ENCODE assay signal across 1 cellular context in the genomic region with DNA sequence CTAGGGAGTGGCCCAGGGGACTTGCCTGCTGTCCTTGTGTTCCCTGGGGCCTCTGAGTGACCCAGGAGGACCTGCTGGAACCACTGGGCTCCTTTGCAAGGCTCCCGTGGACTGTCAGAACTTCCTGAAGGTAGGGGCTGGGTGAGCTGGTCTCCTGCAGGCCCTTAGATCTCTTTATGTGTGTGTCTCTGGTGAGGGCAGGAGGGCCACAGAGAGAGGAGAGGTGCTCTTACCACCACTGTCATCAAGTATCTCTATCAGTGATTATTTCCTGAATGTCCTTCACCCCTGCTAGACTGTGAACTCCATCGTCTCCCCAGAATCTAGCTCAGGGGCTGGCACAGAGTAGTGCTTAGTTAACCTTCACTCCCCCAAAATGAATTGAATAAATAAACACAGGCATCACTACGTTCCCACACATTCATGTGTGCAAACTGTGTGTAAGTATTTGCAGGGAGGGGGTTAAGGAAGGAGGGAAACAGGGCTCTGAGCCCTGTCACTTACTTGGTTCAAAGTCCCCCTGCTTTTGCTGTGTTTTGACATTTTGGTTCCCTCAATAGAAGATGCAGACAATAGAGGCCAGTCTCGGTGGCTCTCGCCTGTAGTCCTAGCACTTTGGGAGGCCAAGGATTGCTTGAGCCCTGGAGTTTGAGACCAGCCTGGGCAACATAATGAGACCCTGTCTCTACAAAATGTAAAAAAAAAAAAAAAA.
A peak's percentile ranks its signal among the peaks of the same experiment; 100 is the strongest.
TF ChIP-seq lines count a peak whose summit lies in the region.

No MANE protein-coding gene starts in this region.

TF ChIP-seq in HepG2, 621 proteins besides CTCF, POLR2A, EP300 and RAD21 (continued from another document):
- TF ChIP-seq, protein P1, sequence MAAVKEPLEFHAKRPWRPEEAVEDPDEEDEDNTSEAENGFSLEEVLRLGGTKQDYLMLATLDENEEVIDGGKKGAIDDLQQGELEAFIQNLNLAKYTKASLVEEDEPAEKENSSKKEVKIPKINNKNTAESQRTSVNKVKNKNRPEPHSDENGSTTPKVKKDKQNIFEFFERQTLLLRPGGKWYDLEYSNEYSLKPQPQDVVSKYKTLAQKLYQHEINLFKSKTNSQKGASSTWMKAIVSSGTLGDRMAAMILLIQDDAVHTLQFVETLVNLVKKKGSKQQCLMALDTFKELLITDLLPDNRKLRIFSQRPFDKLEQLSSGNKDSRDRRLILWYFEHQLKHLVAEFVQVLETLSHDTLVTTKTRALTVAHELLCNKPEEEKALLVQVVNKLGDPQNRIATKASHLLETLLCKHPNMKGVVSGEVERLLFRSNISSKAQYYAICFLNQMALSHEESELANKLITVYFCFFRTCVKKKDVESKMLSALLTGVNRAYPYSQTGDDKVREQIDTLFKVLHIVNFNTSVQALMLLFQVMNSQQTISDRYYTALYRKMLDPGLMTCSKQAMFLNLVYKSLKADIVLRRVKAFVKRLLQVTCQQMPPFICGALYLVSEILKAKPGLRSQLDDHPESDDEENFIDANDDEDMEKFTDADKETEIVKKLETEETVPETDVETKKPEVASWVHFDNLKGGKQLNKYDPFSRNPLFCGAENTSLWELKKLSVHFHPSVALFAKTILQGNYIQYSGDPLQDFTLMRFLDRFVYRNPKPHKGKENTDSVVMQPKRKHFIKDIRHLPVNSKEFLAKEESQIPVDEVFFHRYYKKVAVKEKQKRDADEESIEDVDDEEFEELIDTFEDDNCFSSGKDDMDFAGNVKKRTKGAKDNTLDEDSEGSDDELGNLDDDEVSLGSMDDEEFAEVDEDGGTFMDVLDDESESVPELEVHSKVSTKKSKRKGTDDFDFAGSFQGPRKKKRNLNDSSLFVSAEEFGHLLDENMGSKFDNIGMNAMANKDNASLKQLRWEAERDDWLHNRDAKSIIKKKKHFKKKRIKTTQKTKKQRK (IDR thresholded peaks at IDR 0.05; ENCODE audit: low read length): no peak
- TF ChIP-seq JUND (CRISPR knock-in tag; IDR thresholded peaks at IDR 0.05) (no peak), HNF4G (IDR thresholded peaks at IDR 0.05; ENCODE audit: borderline replicate concordance, low read depth, low read length) (no peak), HNF4G (CRISPR knock-in tag; IDR thresholded peaks at IDR 0.05; ENCODE audit: borderline replicate concordance, low read depth) (no peak), THAP11 (CRISPR knock-in tag; IDR thresholded peaks at IDR 0.05) (no peak), SALL1 (CRISPR knock-in tag; IDR thresholded peaks at IDR 0.05) (peak; percentile 24; the same call in 1 of the 2 replicates), SMAD1 (CRISPR knock-in tag; IDR thresholded peaks at IDR 0.05; ENCODE audit: borderline replicate concordance, low read depth) (no peak), ZNF496 (CRISPR knock-in tag; IDR thresholded peaks at IDR 0.05; ENCODE audit: insufficient replicate concordance) (no peak), MZF1 (CRISPR knock-in tag; IDR thresholded peaks at IDR 0.05; ENCODE audit: borderline replicate concordance) (no peak), HNF4A (CRISPR knock-in tag; IDR thresholded peaks at IDR 0.05) (peak; percentile 74), POLR2AphosphoS5 (IDR thresholded peaks at IDR 0.05; ENCODE audit: low read depth, low read length) (no peak), TBX2 (CRISPR knock-in tag; IDR thresholded peaks at IDR 0.05; ENCODE audit: borderline replicate concordance) (no peak), DNMT3B (CRISPR knock-in tag; conservative IDR thresholded peaks at IDR 0.05) (no peak), CHD4 (IDR thresholded peaks at IDR 0.05; ENCODE audit: borderline replicate concordance, low read length) (no peak), ZNF776 (CRISPR knock-in tag; IDR thresholded peaks at IDR 0.05) (no peak)
- TF ChIP-seq, protein P2, sequence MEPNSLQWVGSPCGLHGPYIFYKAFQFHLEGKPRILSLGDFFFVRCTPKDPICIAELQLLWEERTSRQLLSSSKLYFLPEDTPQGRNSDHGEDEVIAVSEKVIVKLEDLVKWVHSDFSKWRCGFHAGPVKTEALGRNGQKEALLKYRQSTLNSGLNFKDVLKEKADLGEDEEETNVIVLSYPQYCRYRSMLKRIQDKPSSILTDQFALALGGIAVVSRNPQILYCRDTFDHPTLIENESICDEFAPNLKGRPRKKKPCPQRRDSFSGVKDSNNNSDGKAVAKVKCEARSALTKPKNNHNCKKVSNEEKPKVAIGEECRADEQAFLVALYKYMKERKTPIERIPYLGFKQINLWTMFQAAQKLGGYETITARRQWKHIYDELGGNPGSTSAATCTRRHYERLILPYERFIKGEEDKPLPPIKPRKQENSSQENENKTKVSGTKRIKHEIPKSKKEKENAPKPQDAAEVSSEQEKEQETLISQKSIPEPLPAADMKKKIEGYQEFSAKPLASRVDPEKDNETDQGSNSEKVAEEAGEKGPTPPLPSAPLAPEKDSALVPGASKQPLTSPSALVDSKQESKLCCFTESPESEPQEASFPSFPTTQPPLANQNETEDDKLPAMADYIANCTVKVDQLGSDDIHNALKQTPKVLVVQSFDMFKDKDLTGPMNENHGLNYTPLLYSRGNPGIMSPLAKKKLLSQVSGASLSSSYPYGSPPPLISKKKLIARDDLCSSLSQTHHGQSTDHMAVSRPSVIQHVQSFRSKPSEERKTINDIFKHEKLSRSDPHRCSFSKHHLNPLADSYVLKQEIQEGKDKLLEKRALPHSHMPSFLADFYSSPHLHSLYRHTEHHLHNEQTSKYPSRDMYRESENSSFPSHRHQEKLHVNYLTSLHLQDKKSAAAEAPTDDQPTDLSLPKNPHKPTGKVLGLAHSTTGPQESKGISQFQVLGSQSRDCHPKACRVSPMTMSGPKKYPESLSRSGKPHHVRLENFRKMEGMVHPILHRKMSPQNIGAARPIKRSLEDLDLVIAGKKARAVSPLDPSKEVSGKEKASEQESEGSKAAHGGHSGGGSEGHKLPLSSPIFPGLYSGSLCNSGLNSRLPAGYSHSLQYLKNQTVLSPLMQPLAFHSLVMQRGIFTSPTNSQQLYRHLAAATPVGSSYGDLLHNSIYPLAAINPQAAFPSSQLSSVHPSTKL (CRISPR knock-in tag; IDR thresholded peaks at IDR 0.05): peak; percentile 22; the same call in 1 of the 2 replicates
- TF ChIP-seq, protein P3, sequence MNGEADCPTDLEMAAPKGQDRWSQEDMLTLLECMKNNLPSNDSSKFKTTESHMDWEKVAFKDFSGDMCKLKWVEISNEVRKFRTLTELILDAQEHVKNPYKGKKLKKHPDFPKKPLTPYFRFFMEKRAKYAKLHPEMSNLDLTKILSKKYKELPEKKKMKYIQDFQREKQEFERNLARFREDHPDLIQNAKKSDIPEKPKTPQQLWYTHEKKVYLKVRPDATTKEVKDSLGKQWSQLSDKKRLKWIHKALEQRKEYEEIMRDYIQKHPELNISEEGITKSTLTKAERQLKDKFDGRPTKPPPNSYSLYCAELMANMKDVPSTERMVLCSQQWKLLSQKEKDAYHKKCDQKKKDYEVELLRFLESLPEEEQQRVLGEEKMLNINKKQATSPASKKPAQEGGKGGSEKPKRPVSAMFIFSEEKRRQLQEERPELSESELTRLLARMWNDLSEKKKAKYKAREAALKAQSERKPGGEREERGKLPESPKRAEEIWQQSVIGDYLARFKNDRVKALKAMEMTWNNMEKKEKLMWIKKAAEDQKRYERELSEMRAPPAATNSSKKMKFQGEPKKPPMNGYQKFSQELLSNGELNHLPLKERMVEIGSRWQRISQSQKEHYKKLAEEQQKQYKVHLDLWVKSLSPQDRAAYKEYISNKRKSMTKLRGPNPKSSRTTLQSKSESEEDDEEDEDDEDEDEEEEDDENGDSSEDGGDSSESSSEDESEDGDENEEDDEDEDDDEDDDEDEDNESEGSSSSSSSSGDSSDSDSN (CRISPR knock-in tag; IDR thresholded peaks at IDR 0.05): no peak
- TF ChIP-seq, protein P4, sequence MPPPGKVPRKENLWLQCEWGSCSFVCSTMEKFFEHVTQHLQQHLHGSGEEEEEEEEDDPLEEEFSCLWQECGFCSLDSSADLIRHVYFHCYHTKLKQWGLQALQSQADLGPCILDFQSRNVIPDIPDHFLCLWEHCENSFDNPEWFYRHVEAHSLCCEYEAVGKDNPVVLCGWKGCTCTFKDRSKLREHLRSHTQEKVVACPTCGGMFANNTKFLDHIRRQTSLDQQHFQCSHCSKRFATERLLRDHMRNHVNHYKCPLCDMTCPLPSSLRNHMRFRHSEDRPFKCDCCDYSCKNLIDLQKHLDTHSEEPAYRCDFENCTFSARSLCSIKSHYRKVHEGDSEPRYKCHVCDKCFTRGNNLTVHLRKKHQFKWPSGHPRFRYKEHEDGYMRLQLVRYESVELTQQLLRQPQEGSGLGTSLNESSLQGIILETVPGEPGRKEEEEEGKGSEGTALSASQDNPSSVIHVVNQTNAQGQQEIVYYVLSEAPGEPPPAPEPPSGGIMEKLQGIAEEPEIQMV (CRISPR knock-in tag; IDR thresholded peaks at IDR 0.05; ENCODE audit: low read depth): no peak
- TF ChIP-seq, protein P5, sequence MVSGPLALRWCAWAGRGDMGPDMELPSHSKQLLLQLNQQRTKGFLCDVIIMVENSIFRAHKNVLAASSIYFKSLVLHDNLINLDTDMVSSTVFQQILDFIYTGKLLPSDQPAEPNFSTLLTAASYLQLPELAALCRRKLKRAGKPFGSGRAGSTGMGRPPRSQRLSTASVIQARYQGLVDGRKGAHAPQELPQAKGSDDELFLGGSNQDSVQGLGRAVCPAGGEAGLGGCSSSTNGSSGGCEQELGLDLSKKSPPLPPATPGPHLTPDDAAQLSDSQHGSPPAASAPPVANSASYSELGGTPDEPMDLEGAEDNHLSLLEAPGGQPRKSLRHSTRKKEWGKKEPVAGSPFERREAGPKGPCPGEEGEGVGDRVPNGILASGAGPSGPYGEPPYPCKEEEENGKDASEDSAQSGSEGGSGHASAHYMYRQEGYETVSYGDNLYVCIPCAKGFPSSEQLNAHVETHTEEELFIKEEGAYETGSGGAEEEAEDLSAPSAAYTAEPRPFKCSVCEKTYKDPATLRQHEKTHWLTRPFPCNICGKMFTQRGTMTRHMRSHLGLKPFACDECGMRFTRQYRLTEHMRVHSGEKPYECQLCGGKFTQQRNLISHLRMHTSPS (CRISPR knock-in tag; IDR thresholded peaks at IDR 0.05; ENCODE audit: low read depth): no peak
- TF ChIP-seq, protein P6, sequence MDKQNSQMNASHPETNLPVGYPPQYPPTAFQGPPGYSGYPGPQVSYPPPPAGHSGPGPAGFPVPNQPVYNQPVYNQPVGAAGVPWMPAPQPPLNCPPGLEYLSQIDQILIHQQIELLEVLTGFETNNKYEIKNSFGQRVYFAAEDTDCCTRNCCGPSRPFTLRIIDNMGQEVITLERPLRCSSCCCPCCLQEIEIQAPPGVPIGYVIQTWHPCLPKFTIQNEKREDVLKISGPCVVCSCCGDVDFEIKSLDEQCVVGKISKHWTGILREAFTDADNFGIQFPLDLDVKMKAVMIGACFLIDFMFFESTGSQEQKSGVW (CRISPR knock-in tag; IDR thresholded peaks at IDR 0.05; ENCODE audit: borderline replicate concordance): no peak
